ENCODE assay signal across 1 cellular context in the genomic region with DNA sequence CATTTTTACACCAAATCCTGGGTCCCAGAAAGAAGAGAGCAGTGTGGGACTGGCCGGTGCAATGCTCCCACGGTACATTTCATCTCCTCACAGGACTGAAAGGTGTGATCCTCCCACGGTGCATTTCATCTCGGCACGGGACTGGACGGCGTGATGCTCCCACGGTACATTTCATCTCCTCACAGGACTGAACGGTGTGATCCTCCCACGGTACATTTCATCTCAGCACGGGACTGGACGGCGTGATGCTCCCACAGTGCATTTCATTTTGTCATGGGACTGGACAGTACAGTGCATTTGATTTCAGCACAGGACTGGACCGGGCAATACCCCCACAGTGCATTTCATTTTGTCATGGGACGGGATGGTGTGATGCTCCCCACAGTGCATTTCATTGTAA.
TF ChIP-seq lines count a peak whose summit lies in the region.

No MANE protein-coding gene starts in this region.

TF ChIP-seq in H1, 55 proteins besides CTCF, POLR2A, EP300 and RAD21:
- TF ChIP-seq PHF8 (conservative IDR thresholded peaks at IDR 0.05; ENCODE audit: low read depth, low read length) (no peak), SRF (IDR thresholded peaks at IDR 0.05; ENCODE audit: low read depth, low read length) (no peak), KDM4A (IDR thresholded peaks at IDR 0.05; ENCODE audit: low read depth, low read length, severe bottlenecking) (no peak), CHD1 (IDR thresholded peaks at IDR 0.05; ENCODE audit: low read depth, low read length) (no peak), TBP (IDR thresholded peaks at IDR 0.05; ENCODE audit: low read depth, low read length) (no peak), HDAC6 (IDR thresholded peaks at IDR 0.05; ENCODE audit: low read depth, low read length) (no peak), CEBPB (IDR thresholded peaks at IDR 0.05; ENCODE audit: low read depth, low read length) (no peak), CHD2 (IDR thresholded peaks at IDR 0.05; ENCODE audit: low read length) (no peak), BCL11A (IDR thresholded peaks at IDR 0.05; ENCODE audit: low read depth in 2 of 2, low read length in 2 of 2) (no peak), GTF2F1 (IDR thresholded peaks at IDR 0.05; ENCODE audit: borderline replicate concordance, low read depth, low read length) (no peak), RNF2 (IDR thresholded peaks at IDR 0.05; ENCODE audit: borderline replicate concordance, low read depth, low read length, missing control alignments, poor library complexity, severe bottlenecking) (no peak), ZNF274 (IDR thresholded peaks at IDR 0.05; ENCODE audit: borderline replicate concordance, extremely low read depth, low read length) (no peak), GABPA (IDR thresholded peaks at IDR 0.05; ENCODE audit: borderline replicate concordance, insufficient read depth, low read length) (no peak)
- TF ChIP-seq, protein P1, sequence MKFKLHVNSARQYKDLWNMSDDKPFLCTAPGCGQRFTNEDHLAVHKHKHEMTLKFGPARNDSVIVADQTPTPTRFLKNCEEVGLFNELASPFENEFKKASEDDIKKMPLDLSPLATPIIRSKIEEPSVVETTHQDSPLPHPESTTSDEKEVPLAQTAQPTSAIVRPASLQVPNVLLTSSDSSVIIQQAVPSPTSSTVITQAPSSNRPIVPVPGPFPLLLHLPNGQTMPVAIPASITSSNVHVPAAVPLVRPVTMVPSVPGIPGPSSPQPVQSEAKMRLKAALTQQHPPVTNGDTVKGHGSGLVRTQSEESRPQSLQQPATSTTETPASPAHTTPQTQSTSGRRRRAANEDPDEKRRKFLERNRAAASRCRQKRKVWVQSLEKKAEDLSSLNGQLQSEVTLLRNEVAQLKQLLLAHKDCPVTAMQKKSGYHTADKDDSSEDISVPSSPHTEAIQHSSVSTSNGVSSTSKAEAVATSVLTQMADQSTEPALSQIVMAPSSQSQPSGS (IDR thresholded peaks at IDR 0.05; ENCODE audit: low read length), result no peak
- TF ChIP-seq, protein P2, sequence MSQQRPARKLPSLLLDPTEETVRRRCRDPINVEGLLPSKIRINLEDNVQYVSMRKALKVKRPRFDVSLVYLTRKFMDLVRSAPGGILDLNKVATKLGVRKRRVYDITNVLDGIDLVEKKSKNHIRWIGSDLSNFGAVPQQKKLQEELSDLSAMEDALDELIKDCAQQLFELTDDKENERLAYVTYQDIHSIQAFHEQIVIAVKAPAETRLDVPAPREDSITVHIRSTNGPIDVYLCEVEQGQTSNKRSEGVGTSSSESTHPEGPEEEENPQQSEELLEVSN (IDR thresholded peaks at IDR 0.05), result no peak
TF ChIP-seq in H1: peak in this region for 0.
